In genomic region chr13:60386250-60386649, GRCh38 we compare ENCODE assay signal across 26 cellular contexts.
"Had no signal": no experiment of that assay in that cellular context is flagged by ENCODE, and none has a peak within 500 bp of the region (broad histone marks: within the 10 kb centered on the region; RNA-seq: fewer than 3 reads in every experiment).

No MANE protein-coding gene starts in this region.

- H3K9me3 Mint-ChIP-seq: dendritic cell treated with granulocyte-macrophage colony-stimulating factor and Interleukin-4, amounts not matched to agents 40 ng/mL and 50 ng/mL, for 4 days; effector memory CD8-positive, alpha-beta T cell; endodermal cell had no signal

- H3K27ac ChIP-seq: colonic mucosa, coronary artery, dorsolateral prefrontal cortex, epithelial cell of prostate, esophagus muscularis mucosa, esophagus squamous epithelium, foreskin keratinocyte, gastrocnemius medialis, gastroesophageal sphincter, heart left ventricle, heart right ventricle, hepatocyte had no signal

- H3K79me2 ChIP-seq: hepatocyte had no signal

- H3K27me3 ChIP-seq: colonic mucosa, dorsolateral prefrontal cortex, esophagus muscularis mucosa, esophagus squamous epithelium, foreskin keratinocyte, gastrocnemius medialis, gastroesophageal sphincter, heart left ventricle, hepatocyte had no signal

- H2AFZ ChIP-seq: hepatocyte had no signal

- H3K4me2 ChIP-seq: hepatocyte had no signal

- H3K36me3 ChIP-seq: colonic mucosa, esophagus muscularis mucosa, esophagus squamous epithelium, gastrocnemius medialis, gastroesophageal sphincter, heart left ventricle, heart right ventricle had no signal

- ATAC-seq: effector memory CD8-positive, alpha-beta T cell; esophagus mucosa; foreskin keratinocyte; gastrocnemius medialis; gastroesophageal sphincter; heart left ventricle; heart right ventricle had no signal

- H3K4me1 ChIP-seq: colonic mucosa, esophagus muscularis mucosa, foreskin keratinocyte, gastrocnemius medialis, gastroesophageal sphincter, heart left ventricle, heart right ventricle had no signal

- H3K27ac Mint-ChIP-seq: dendritic cell treated with granulocyte-macrophage colony-stimulating factor and Interleukin-4, amounts not matched to agents 40 ng/mL and 50 ng/mL, for 4 days; effector memory CD8-positive, alpha-beta T cell; endodermal cell had no signal

- DNase-seq: colonic mucosa; cortex of kidney; dermis blood vessel endothelial cell; dorsolateral prefrontal cortex; effector CD4-positive, alpha-beta T cell; effector CD8-positive, alpha-beta T cell; effector memory CD4-positive, alpha-beta T cell; effector memory CD8-positive, alpha-beta T cell; endodermal cell; erythroblast; esophagus squamous epithelium; foreskin fibroblast; foreskin keratinocyte; foreskin melanocyte; gastrocnemius medialis; glutamatergic neuron; head of caudate nucleus; heart left ventricle; heart right ventricle had no signal

- H3K4me3 ChIP-seq: colonic mucosa, coronary artery, dorsolateral prefrontal cortex, esophagus muscularis mucosa, esophagus squamous epithelium, gastrocnemius medialis, gastroesophageal sphincter, heart left ventricle, heart right ventricle, hepatocyte had no signal

- H3K9me3 ChIP-seq: colonic mucosa, esophagus muscularis mucosa, esophagus squamous epithelium, gastrocnemius medialis, gastroesophageal sphincter, heart left ventricle, heart right ventricle had no signal

- H3K4me3 Mint-ChIP-seq: dendritic cell treated with granulocyte-macrophage colony-stimulating factor and Interleukin-4, amounts not matched to agents 40 ng/mL and 50 ng/mL, for 4 days; effector memory CD8-positive, alpha-beta T cell; endodermal cell had no signal
